Comparison of ENCODE assay signal across 20 cellular contexts in genomic region chr1:53733447-53733931, GRCh38. TPM values are rescaled to one million over a fixed set of nuclear protein-coding genes. Genes with fewer than 3 reads are reported as not detected.
DNase-seq lines count a peak whose midpoint lies in the region; ATAC-seq and TF ChIP-seq lines count a peak whose summit lies in the region.
"Had no signal": no experiment of that assay in that cellular context is flagged by ENCODE, and none has a peak within 500 bp of the region (broad histone marks: within the 10 kb centered on the region; RNA-seq: fewer than 3 reads in every experiment).

No MANE protein-coding gene starts in this region.

- peak overlapping the region; percentile 53 for H3K4me3 Mint-ChIP-seq in chondrocyte (ENCODE audit: unreplicated experiment)
- H3K4me3 Mint-ChIP-seq in Calu3 (ENCODE audit: low read depth, unreplicated experiment): no peak overlapping the region
- H3K4me3 Mint-ChIP-seq: activated CD4-positive, alpha-beta T cell treated with anti-CD3 and anti-CD28 coated beads, Interleukin-2, amount 10 ng/mL, durations not matched to agents 24 days and 14 days; CD8-positive, alpha-beta memory T cell had no signal

- DNase-seq in AG10803 (ENCODE audit: low read depth): peak; percentile 52
- no peak for DNase-seq in chondrocyte (ENCODE audit: low spot score)
- no peak for DNase-seq in skeletal muscle cell (ENCODE audit: low read depth)
- no peak for DNase-seq in activated CD4-positive, alpha-beta T cell treated with anti-CD3 and anti-CD28 coated beads, Interleukin-2, amount 50 U/mL, for 1 hour
- DNase-seq in OCI-M1 (lab: John Stamatoyannopoulos, UW): no peak
- DNase-seq in Calu3: no peak
- DNase-seq: activated CD4-positive, alpha-beta T cell treated with anti-CD3 and anti-CD28 coated beads, Interleukin-2, amount 10 ng/mL, durations not matched to agents 24 days and 14 days; activated CD8-positive, alpha-beta memory T cell treated with anti-CD3 and anti-CD28 coated beads, Interleukin-2, amount 50 U/mL, for 4 hours; activated effector memory CD4-positive, alpha-beta T cell treated with anti-CD3 and anti-CD28 coated beads, Interleukin-2, amount 50 U/mL, for 16 hours; CD8-positive, alpha-beta memory T cell; dorsolateral prefrontal cortex; GOT3; hypothalamus; islet precursor cell; NCI-H1417; NCI-H510A treated with DMSO at 0.1 percent for 48 hours; substantia nigra; T-helper 1 cell had no signal

- H3K27ac Mint-ChIP-seq in chondrocyte (ENCODE audit: unreplicated experiment): peak overlapping the region; percentile 97
- H3K27ac Mint-ChIP-seq in Calu3 (ENCODE audit: unreplicated experiment): no peak overlapping the region
- H3K27ac Mint-ChIP-seq: activated CD4-positive, alpha-beta T cell treated with anti-CD3 and anti-CD28 coated beads, Interleukin-2, amount 10 ng/mL, durations not matched to agents 24 days and 14 days; CD8-positive, alpha-beta memory T cell had no signal

- H3K27me3 Mint-ChIP-seq in chondrocyte (ENCODE audit: low read depth) (no peaks in the 10 kb centered on the region), Calu3 (ENCODE audit: unreplicated experiment) (peaks cover 88% of the 10 kb centered on the region)

- peaks cover 91% of the 10 kb centered on the region for H3K4me1 Mint-ChIP-seq in chondrocyte (ENCODE audit: low read depth)
- no peaks in the 10 kb centered on the region for H3K4me1 Mint-ChIP-seq in Calu3 (ENCODE audit: low read depth, unreplicated experiment)
- H3K4me1 Mint-ChIP-seq: activated CD4-positive, alpha-beta T cell treated with anti-CD3 and anti-CD28 coated beads, Interleukin-2, amount 10 ng/mL, durations not matched to agents 24 days and 14 days had no signal

- no peak overlapping the region for H2AFZ ChIP-seq in KMS-11 (ENCODE audit: low read depth)

- H3K9me3 Mint-ChIP-seq in chondrocyte (ENCODE audit: low read depth) (no peaks in the 10 kb centered on the region), Calu3 (ENCODE audit: low read depth, unreplicated experiment) (no peaks in the 10 kb centered on the region)
- H3K9me3 Mint-ChIP-seq: activated CD4-positive, alpha-beta T cell treated with anti-CD3 and anti-CD28 coated beads, Interleukin-2, amount 10 ng/mL, durations not matched to agents 24 days and 14 days; CD8-positive, alpha-beta memory T cell had no signal

- intact Hi-C loops in Calu3 (cut with micrococcal nuclease; ENCODE audit: unreplicated experiment): no loop called here

- H4K20me1 ChIP-seq in KMS-11 (ENCODE audit: insufficient read depth): no peaks in the 10 kb centered on the region

- H3K4me1 ChIP-seq in KMS-11 (ENCODE audit: low read depth, poor library complexity, severe bottlenecking): peaks cover 58% of the 10 kb centered on the region

- CTCF ChIA-PET in Calu3 (lab: Charles Lee): interaction anchor here (0.7 kb wide), 1 partner anchor 813 kb away, joined by 8 read pairs; no protein-coding TSS in a partner anchor

- H3K4me2 ChIP-seq in KMS-11: peak overlapping the region; percentile 77

- H3K27ac ChIP-seq in KMS-11: peak overlapping the region; percentile 83
- H3K27ac ChIP-seq: dorsolateral prefrontal cortex had no signal

- no peak for TF ChIP-seq CTCF in AG10803 (conservative IDR thresholded peaks at IDR 0.05; ENCODE audit: low read length)
- TF ChIP-seq CTCF in KMS-11 (conservative IDR thresholded peaks at IDR 0.05; ENCODE audit: low read depth, low read length): no peak
- TF ChIP-seq CTCF in chondrocyte (IDR thresholded peaks at IDR 0.05): no peak
- TF ChIP-seq CTCF in Calu3 (IDR thresholded peaks at IDR 0.05; ENCODE audit: unreplicated experiment): no peak

- peak overlapping the region; percentile 24 for H3K4me3 ChIP-seq in AG10803 (ENCODE audit: low read length)
- H3K4me3 ChIP-seq in KMS-11 (IDR thresholded peaks at IDR 0.05; ENCODE audit: insufficient read depth, low read depth, low read length): no peak overlapping the region
- peak overlapping the region; percentile 14 for H3K4me3 ChIP-seq in skeletal muscle cell (ENCODE audit: low read depth, low read length)
- H3K4me3 ChIP-seq: dorsolateral prefrontal cortex had no signal

- H3K36me3 Mint-ChIP-seq in chondrocyte (ENCODE audit: low read depth) (no peaks in the 10 kb centered on the region), Calu3 (ENCODE audit: insufficient read depth, unreplicated experiment) (peaks cover 1% of the 10 kb centered on the region)
- H3K36me3 Mint-ChIP-seq: CD8-positive, alpha-beta memory T cell had no signal

- H3K79me2 ChIP-seq in KMS-11 (ENCODE audit: insufficient read depth, low read depth): peaks cover 10% of the 10 kb centered on the region; the same call in 1 of the 2 replicates

- H3K36me3 ChIP-seq in KMS-11 (ENCODE audit: insufficient read depth): no peaks in the 10 kb centered on the region

- H3K9ac ChIP-seq in KMS-11: peak overlapping the region; percentile 35; the same call in 1 of the 2 replicates

- H3K27me3 ChIP-seq in KMS-11 (ENCODE audit: insufficient read depth, low read depth): no peaks in the 10 kb centered on the region

- ATAC-seq in HG02678 (IDR thresholded peaks at IDR 0.05; ENCODE audit: unreplicated experiment): no peak

- no TSS peak for BruUV-seq in Calu3 (replicated peaks; lab: Mats Ljungman, UMichigan)

RNA-seq across cellular contexts. Expression of gene GLIS1, which starts 5.5 kb away (rescaled TPM):
- total RNA-seq in chondrocyte (17.3 to 36.2 TPM (median 17.4 TPM) in 3 replicates), Calu3 (2022) (not detected in 2 replicates)
- total RNA-seq: activated CD4-positive, alpha-beta T cell treated with anti-CD3 and anti-CD28 coated beads, Interleukin-2, amount 10 ng/mL, durations not matched to agents 24 days and 14 days; CD8-positive, alpha-beta memory T cell had no signal

Comparison
In these comparisons a context has a peak if more than half of its experiments do, and no peak if none do; other contexts are left out.
1. RNA of gene GLIS1, which starts 5.5 kb away (total RNA-seq): 17.3 to 36.2 TPM in chondrocyte; not detected in Calu3; every median in the first group is over 10 times any median in the second.